ENCODE assay signal across 22 cellular contexts in genomic region chr22:24683671-24684070, GRCh38.
DNase-seq lines count a peak whose midpoint lies in the region; ATAC-seq, FAIRE-seq and TF ChIP-seq lines count a peak whose summit lies in the region.
"Had no signal": no experiment of that assay in that cellular context is flagged by ENCODE, and none has a peak within 500 bp of the region (broad histone marks: within the 10 kb centered on the region; RNA-seq: fewer than 3 reads in every experiment).

No MANE protein-coding gene starts in this region.

- H3K9me3 ChIP-seq in kidney (ENCODE audit: control insufficient read depth in 1 of 2, low read length in 2 of 2) (no peaks in the 10 kb centered on the region), suprapubic skin (no peaks in the 10 kb centered on the region)
- H3K9me3 ChIP-seq: BLaER1, colonic mucosa, lower lobe of right lung, ovary had no signal

- no peak for ATAC-seq in HG03378 (IDR thresholded peaks at IDR 0.05; ENCODE audit: unreplicated experiment)
- no peak for ATAC-seq in HG03135 (IDR thresholded peaks at IDR 0.05; ENCODE audit: unreplicated experiment)
- ATAC-seq: activated CD8-positive, alpha-beta memory T cell treated with anti-CD3 and anti-CD28 coated beads, Interleukin-2, amount 10 ng/mL, durations not matched to agents 7 days and 5 days; PC-3 had no signal

- no peak for TF ChIP-seq EP300 in suprapubic skin (IDR thresholded peaks at IDR 0.05)

- H3K27ac ChIP-seq in kidney (ENCODE audit: low read depth in 2 of 2, low read length in 2 of 2) (no peak overlapping the region), suprapubic skin (no peak overlapping the region)
- H3K27ac ChIP-seq: BLaER1, colonic mucosa, lower lobe of right lung, ovary had no signal

- TF ChIP-seq POLR2A in suprapubic skin (IDR thresholded peaks at IDR 0.05), result no peak

- peak; percentile 80 for FAIRE-seq in kidney (lab: Jason Lieb, UNC)
- FAIRE-seq: endothelial cell of umbilical vein had no signal

- peak; percentile 36 for DNase-seq in AG08396 (ENCODE audit: low spot score)
- peak; percentile 85 for DNase-seq in HCEC 1CT
- DNase-seq in cardiac fibroblast (ENCODE audit: low read depth in 2 of 2), result peak; percentile 91 to 94
- DNase-seq in kidney, result no peak
- no peak for DNase-seq in suprapubic skin (ENCODE audit: low spot score in 2 of 2)
- DNase-seq in SIG-M5 treated with dmso at 0.1 percent for 504 hours (lab: John Stamatoyannopoulos, UW; ENCODE audit: unreplicated experiment), result no peak
- DNase-seq: activated CD4-positive, alpha-beta T cell treated with anti-CD3 and anti-CD28 coated beads for 1 hour; activated CD8-positive, alpha-beta memory T cell treated with anti-CD3 and anti-CD28 coated beads, Interleukin-2, amount 10 ng/mL, durations not matched to agents 7 days and 5 days; amniotic stem cell; colonic mucosa; immature natural killer cell; lower lobe of right lung; NCI-H1417 treated with DMSO at 0.1 percent for 48 hours; NCI-H82; ovary; PC-3; stimulated activated CD4-positive, alpha-beta T cell treated with anti-CD3 and anti-CD28 coated beads, Interleukin-2, amount 100 ng/mL, for 48 hours; T-helper 9 cell had no signal

- H3K36me3 ChIP-seq in kidney (ENCODE audit: control insufficient read depth in 1 of 2, insufficient read depth in 2 of 2, low read length in 2 of 2) (no peaks in the 10 kb centered on the region), suprapubic skin (no peaks in the 10 kb centered on the region)
- H3K36me3 ChIP-seq: BLaER1, colonic mucosa, lower lobe of right lung, ovary had no signal

- 77% methylated on average over 2 of the region's 2 CpGs for WGBS in suprapubic skin

- intact Hi-C loops in kidney (cut with DNase I), result no loop called here

- H3K4me1 ChIP-seq in kidney (ENCODE audit: control insufficient read depth in 1 of 2, insufficient read depth in 1 of 2, low read depth in 1 of 2, low read length in 2 of 2) (no peaks in the 10 kb centered on the region), suprapubic skin (no peaks in the 10 kb centered on the region)
- H3K4me1 ChIP-seq: colonic mucosa, lower lobe of right lung had no signal

- H3K9ac ChIP-seq in kidney (ENCODE audit: low read length in 2 of 2), result no peak overlapping the region
- H3K9ac ChIP-seq: BLaER1 had no signal

- peaks cover 28% of the 10 kb centered on the region for H3K27me3 ChIP-seq in suprapubic skin
- H3K27me3 ChIP-seq: BLaER1, colonic mucosa, ovary had no signal

- H3K4me3 ChIP-seq in cardiac fibroblast (replicated peaks in 1 of 2; ENCODE audit: low read depth in 2 of 2, low read length in 2 of 2) (no peak overlapping the region), kidney (ENCODE audit: low read length in 2 of 2) (no peak overlapping the region), suprapubic skin (no peak overlapping the region)
- H3K4me3 ChIP-seq: BLaER1, colonic mucosa, lower lobe of right lung, ovary had no signal

- no peak for TF ChIP-seq CTCF in cardiac fibroblast (IDR thresholded peaks at IDR 0.05; ENCODE audit: low read depth, low read length)
- TF ChIP-seq CTCF in kidney (IDR thresholded peaks at IDR 0.05; ENCODE audit: borderline replicate concordance, extremely low read depth, insufficient read depth), result no peak
- no peak for TF ChIP-seq CTCF in suprapubic skin (IDR thresholded peaks at IDR 0.05)

Comparison
In these comparisons a context has a peak if more than half of its experiments do, and no peak if none do; other contexts are left out.
1. DNase-seq: peak in AG08396 (single experiment), HCEC 1CT (single experiment) and cardiac fibroblast (2 of 2); none in kidney (single experiment), suprapubic skin (0 of 2) and SIG-M5 treated with dmso at 0.1 percent for 504 hours (single experiment).